In the genomic region with DNA sequence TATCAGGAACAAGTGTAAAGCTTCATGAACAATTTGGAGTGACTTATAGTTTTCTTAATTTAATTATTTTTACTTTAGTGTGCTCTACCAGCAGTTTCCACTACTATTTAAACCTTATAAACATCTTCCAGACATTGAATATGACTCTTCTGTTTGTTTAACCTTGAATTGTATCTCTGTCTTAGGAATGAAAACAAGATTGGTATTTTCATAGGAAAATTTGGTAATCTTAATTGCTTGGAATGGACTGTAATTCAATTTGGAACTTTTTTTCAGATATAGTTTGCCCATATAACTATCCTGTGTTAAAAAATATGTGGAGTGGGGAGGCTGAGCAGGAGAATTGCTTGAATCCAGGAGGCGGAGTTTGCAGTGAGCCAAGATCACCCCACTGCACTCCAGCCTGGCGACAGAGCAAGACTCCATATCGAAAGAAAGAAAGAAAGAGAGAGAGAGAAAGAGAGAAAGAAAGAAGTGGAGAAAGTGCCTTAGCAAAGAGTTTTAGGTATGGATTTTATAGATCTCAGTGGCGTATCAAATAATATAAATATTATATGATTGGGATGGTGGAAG, we compare ENCODE assay signal across 1 cellular context.
TF ChIP-seq lines count a peak whose summit lies in the region.

No MANE protein-coding gene starts in this region.

TF ChIP-seq in A549, 52 proteins besides CTCF, POLR2A, EP300 and RAD21 (continued from another document):
- TF ChIP-seq, protein P1, sequence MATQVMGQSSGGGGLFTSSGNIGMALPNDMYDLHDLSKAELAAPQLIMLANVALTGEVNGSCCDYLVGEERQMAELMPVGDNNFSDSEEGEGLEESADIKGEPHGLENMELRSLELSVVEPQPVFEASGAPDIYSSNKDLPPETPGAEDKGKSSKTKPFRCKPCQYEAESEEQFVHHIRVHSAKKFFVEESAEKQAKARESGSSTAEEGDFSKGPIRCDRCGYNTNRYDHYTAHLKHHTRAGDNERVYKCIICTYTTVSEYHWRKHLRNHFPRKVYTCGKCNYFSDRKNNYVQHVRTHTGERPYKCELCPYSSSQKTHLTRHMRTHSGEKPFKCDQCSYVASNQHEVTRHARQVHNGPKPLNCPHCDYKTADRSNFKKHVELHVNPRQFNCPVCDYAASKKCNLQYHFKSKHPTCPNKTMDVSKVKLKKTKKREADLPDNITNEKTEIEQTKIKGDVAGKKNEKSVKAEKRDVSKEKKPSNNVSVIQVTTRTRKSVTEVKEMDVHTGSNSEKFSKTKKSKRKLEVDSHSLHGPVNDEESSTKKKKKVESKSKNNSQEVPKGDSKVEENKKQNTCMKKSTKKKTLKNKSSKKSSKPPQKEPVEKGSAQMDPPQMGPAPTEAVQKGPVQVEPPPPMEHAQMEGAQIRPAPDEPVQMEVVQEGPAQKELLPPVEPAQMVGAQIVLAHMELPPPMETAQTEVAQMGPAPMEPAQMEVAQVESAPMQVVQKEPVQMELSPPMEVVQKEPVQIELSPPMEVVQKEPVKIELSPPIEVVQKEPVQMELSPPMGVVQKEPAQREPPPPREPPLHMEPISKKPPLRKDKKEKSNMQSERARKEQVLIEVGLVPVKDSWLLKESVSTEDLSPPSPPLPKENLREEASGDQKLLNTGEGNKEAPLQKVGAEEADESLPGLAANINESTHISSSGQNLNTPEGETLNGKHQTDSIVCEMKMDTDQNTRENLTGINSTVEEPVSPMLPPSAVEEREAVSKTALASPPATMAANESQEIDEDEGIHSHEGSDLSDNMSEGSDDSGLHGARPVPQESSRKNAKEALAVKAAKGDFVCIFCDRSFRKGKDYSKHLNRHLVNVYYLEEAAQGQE (IDR thresholded peaks at IDR 0.05): no peak
- no peak for TF ChIP-seq CBX2 (IDR thresholded peaks at IDR 0.05; ENCODE audit: borderline replicate concordance, low read depth)
- TF ChIP-seq MAZ (IDR thresholded peaks at IDR 0.05; ENCODE audit: borderline replicate concordance, low read depth, low read length): no peak
- no peak for TF ChIP-seq KDM5A (IDR thresholded peaks at IDR 0.05)
- TF ChIP-seq, protein P2, sequence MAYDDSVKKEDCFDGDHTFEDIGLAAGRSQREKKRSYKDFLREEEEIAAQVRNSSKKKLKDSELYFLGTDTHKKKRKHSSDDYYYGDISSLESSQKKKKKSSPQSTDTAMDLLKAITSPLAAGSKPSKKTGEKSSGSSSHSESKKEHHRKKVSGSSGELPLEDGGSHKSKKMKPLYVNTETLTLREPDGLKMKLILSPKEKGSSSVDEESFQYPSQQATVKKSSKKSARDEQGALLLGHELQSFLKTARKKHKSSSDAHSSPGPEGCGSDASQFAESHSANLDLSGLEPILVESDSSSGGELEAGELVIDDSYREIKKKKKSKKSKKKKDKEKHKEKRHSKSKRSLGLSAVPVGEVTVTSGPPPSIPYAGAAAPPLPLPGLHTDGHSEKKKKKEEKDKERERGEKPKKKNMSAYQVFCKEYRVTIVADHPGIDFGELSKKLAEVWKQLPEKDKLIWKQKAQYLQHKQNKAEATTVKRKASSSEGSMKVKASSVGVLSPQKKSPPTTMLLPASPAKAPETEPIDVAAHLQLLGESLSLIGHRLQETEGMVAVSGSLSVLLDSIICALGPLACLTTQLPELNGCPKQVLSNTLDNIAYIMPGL (CRISPR knock-in tag; IDR thresholded peaks at IDR 0.05; ENCODE audit: borderline replicate concordance): no peak
- TF ChIP-seq CEBPB (IDR thresholded peaks at IDR 0.05): no peak
- TF ChIP-seq RNF2 (IDR thresholded peaks at IDR 0.05; ENCODE audit: borderline replicate concordance, low read depth): no peak
